ENCODE assay signal across 17 cellular contexts in genomic region chr15:40747685-40748631, GRCh38. TPM values are rescaled to one million over a fixed set of nuclear protein-coding genes. Genes with fewer than 3 reads are reported as not detected.
DNase-seq lines count a peak whose midpoint lies in the region; TF ChIP-seq lines count a peak whose summit lies in the region.
"Had no signal": no experiment of that assay in that cellular context is flagged by ENCODE, and none has a peak within 500 bp of the region (broad histone marks: within the 10 kb centered on the region; RNA-seq: fewer than 3 reads in every experiment).

No MANE protein-coding gene starts in this region.

- H3K4me1 Mint-ChIP-seq in activated T-helper 1 cell treated with anti-CD3 and anti-CD28 coated beads, Interleukin-12 subunit alpha, Interleukin-12 subunit beta, Interleukin-2, Interleukin-4 antibody, amounts not matched to agents 30 ng/mL and 10 ng/mL and 1 ng/mL, durations not matched to agents 14 hours and 24 hours and 36 hours (ENCODE audit: low read depth): peaks cover 49% of the 10 kb centered on the region

- CTCF ChIA-PET in HEK293 (lab: Yijun Ruan, JAX): interaction anchor here (0.6 to 3.2 kb wide), 6 partner anchors 18 to 335 kb away, joined by 3 to 16 read pairs (median 6); no protein-coding TSS in a partner anchor

- no peaks in the 10 kb centered on the region for H3K9me3 Mint-ChIP-seq in activated T-helper 1 cell treated with anti-CD3 and anti-CD28 coated beads, Interleukin-12 subunit alpha, Interleukin-12 subunit beta, Interleukin-2, Interleukin-4 antibody, amounts not matched to agents 30 ng/mL and 10 ng/mL and 1 ng/mL, durations not matched to agents 14 hours and 24 hours and 36 hours
- H3K9me3 Mint-ChIP-seq: CD4-positive, CD25-positive, alpha-beta regulatory T cell; central memory CD8-positive, alpha-beta T cell; neural crest cell had no signal

- POLR2A ChIA-PET in HEK293 (lab: Yijun Ruan, JAX): no interaction called here

- H3K27me3 Mint-ChIP-seq in activated T-helper 1 cell treated with anti-CD3 and anti-CD28 coated beads, Interleukin-12 subunit alpha, Interleukin-12 subunit beta, Interleukin-2, Interleukin-4 antibody, amounts not matched to agents 30 ng/mL and 10 ng/mL and 1 ng/mL, durations not matched to agents 14 hours and 24 hours and 36 hours (ENCODE audit: insufficient read depth): no peaks in the 10 kb centered on the region
- H3K27me3 Mint-ChIP-seq: CD4-positive, CD25-positive, alpha-beta regulatory T cell; central memory CD8-positive, alpha-beta T cell had no signal

- peaks cover 49 to 94% (median 78%) of the 10 kb centered on the region in 11 experiments for H3K36me3 ChIP-seq in BLaER1 treated with 17β-estradiol and CSF1 and Interleukin-3, amounts not matched to agents 10 nM and 100 nM
- peaks cover 8 to 59% of the 10 kb centered on the region in 2 experiments; a peak in 2 of 3 replicates for H3K36me3 ChIP-seq in HEK293 (ENCODE audit: control insufficient read depth in 2 of 2, insufficient read depth in 1 of 2, low read length in 2 of 2)

- peak overlapping the region in 1 of 11 experiments; percentile 31; a peak in 1 of 22 replicates for H3K4me2 ChIP-seq in BLaER1 treated with 17β-estradiol and CSF1 and Interleukin-3, amounts not matched to agents 10 nM and 100 nM

- no peak overlapping the region for H3K4me3 Mint-ChIP-seq in activated T-helper 1 cell treated with anti-CD3 and anti-CD28 coated beads, Interleukin-12 subunit alpha, Interleukin-12 subunit beta, Interleukin-2, Interleukin-4 antibody, amounts not matched to agents 30 ng/mL and 10 ng/mL and 1 ng/mL, durations not matched to agents 14 hours and 24 hours and 36 hours
- H3K4me3 Mint-ChIP-seq: central memory CD8-positive, alpha-beta T cell; neural crest cell had no signal

- no peak overlapping the region for H3K4me3 ChIP-seq in BLaER1 treated with 17β-estradiol and CSF1 and Interleukin-3, amounts not matched to agents 10 nM and 100 nM
- H3K4me3 ChIP-seq in HEK293 (ENCODE audit: low read depth, low read length): no peak overlapping the region
- H3K4me3 ChIP-seq: lung had no signal

- H3K9me3 ChIP-seq in BLaER1 treated with 17β-estradiol and CSF1 and Interleukin-3, amounts not matched to agents 10 nM and 100 nM (replicated peaks in 1 of 11): no peaks in the 10 kb centered on the region
- H3K9me3 ChIP-seq in HEK293 (ENCODE audit: control insufficient read depth, insufficient read depth, low read depth, low read length): no peaks in the 10 kb centered on the region

- no peak for DNase-seq in activated T-helper 1 cell treated with anti-CD3 and anti-CD28 coated beads, Interleukin-12 subunit alpha, Interleukin-12 subunit beta, Interleukin-2, Interleukin-4 antibody, amounts not matched to agents 30 ng/mL and 10 ng/mL and 1 ng/mL, durations not matched to agents 14 hours and 24 hours and 36 hours (ENCODE audit: low spot score)
- DNase-seq in myocyte (ENCODE audit: low read depth): peak; percentile 74
- DNase-seq in T-helper 9 cell: no peak
- no peak for DNase-seq in NCI-H446 (lab: John Stamatoyannopoulos, UW)
- no peak for DNase-seq in SKM-1 (lab: John Stamatoyannopoulos, UW; ENCODE audit: unreplicated experiment)
- DNase-seq: activated CD8-positive, alpha-beta memory T cell treated with anti-CD3 and anti-CD28 coated beads, Interleukin-2, amount 50 U/mL, for 4 hours; CD4-positive, CD25-positive, alpha-beta regulatory T cell; DMS79 treated with DMSO at 0.1 percent for 48 hours; foreskin melanocyte; GOT3; NCI-H2029 treated with DMSO at 0.1 percent for 48 hours; NCI-H524 had no signal

- H3K27me3 ChIP-seq in BLaER1 treated with 17β-estradiol and CSF1 and Interleukin-3, amounts not matched to agents 10 nM and 100 nM: no peaks in the 10 kb centered on the region

- H3K27ac Mint-ChIP-seq in activated T-helper 1 cell treated with anti-CD3 and anti-CD28 coated beads, Interleukin-12 subunit alpha, Interleukin-12 subunit beta, Interleukin-2, Interleukin-4 antibody, amounts not matched to agents 30 ng/mL and 10 ng/mL and 1 ng/mL, durations not matched to agents 14 hours and 24 hours and 36 hours: peak overlapping the region; percentile 25

- peaks cover 0 to 68% (median 36%) of the 10 kb centered on the region in 11 experiments; a peak in 15 of 22 replicates for H4K20me1 ChIP-seq in BLaER1 treated with 17β-estradiol and CSF1 and Interleukin-3, amounts not matched to agents 10 nM and 100 nM

- intact Hi-C loops in activated T-helper 1 cell treated with anti-CD3 and anti-CD28 coated beads, Interleukin-12 subunit alpha, Interleukin-12 subunit beta, Interleukin-2, Interleukin-4 antibody, amounts not matched to agents 30 ng/mL and 10 ng/mL and 1 ng/mL, durations not matched to agents 14 hours and 24 hours and 36 hours (cut with micrococcal nuclease): loop anchor here (2.0 kb wide), 1 partner anchor 35 kb away; no protein-coding TSS in a partner anchor

- H3K9ac ChIP-seq in BLaER1 treated with 17β-estradiol and CSF1 and Interleukin-3, amounts not matched to agents 10 nM and 100 nM: peak overlapping the region in 6 of 11 experiments; percentile 1 to 57 (median 24); a peak in 5 of 22 replicates

- H3K36me3 Mint-ChIP-seq in activated T-helper 1 cell treated with anti-CD3 and anti-CD28 coated beads, Interleukin-12 subunit alpha, Interleukin-12 subunit beta, Interleukin-2, Interleukin-4 antibody, amounts not matched to agents 30 ng/mL and 10 ng/mL and 1 ng/mL, durations not matched to agents 14 hours and 24 hours and 36 hours (ENCODE audit: low read depth): peaks cover 33% of the 10 kb centered on the region

- H3K27ac ChIP-seq in BLaER1 treated with 17β-estradiol and CSF1 and Interleukin-3, amounts not matched to agents 10 nM and 100 nM: peak overlapping the region in 1 of 11 experiments; percentile 21; a peak in 1 of 22 replicates
- H3K27ac ChIP-seq in HEK293 (ENCODE audit: extremely low read depth, low read depth, low read length): no peak overlapping the region

- TF ChIP-seq CTCF in HEK293 (tag by site-specific recombination; IDR thresholded peaks at IDR 0.05): no peak

- H3K4me1 ChIP-seq in BLaER1 treated with 17β-estradiol and CSF1 and Interleukin-3, amounts not matched to agents 10 nM and 100 nM: peaks cover 33 to 52% (median 47%) of the 10 kb centered on the region in 10 experiments
- H3K4me1 ChIP-seq in HEK293 (ENCODE audit: control insufficient read depth, insufficient read depth, low read length): no peaks in the 10 kb centered on the region

TF ChIP-seq in HEK293, 187 proteins besides CTCF, POLR2A, EP300 and RAD21:
- no peak for TF ChIP-seq ZFHX2 (tag by site-specific recombination; conservative IDR thresholded peaks at IDR 0.05)
- TF ChIP-seq ZNF121 (tag by site-specific recombination; IDR thresholded peaks at IDR 0.05): peak; percentile 66
- TF ChIP-seq ZNF248 (tag by site-specific recombination; IDR thresholded peaks at IDR 0.05): no peak

RNA-seq across cellular contexts. Expression of gene RMDN3, which starts 7.1 kb away (rescaled TPM):
- total RNA-seq in activated T-helper 1 cell treated with anti-CD3 and anti-CD28 coated beads, Interleukin-12 subunit alpha, Interleukin-12 subunit beta, Interleukin-2, Interleukin-4 antibody, amounts not matched to agents 30 ng/mL and 10 ng/mL and 1 ng/mL, durations not matched to agents 14 hours and 24 hours and 36 hours: 39.0 and 42.2 TPM in 2 replicates
- total RNA-seq in myocyte: 22.2 and 25.5 TPM in 2 replicates
- polyA plus RNA-seq in myocyte (2012): 35.8 TPM

RNA-seq across cellular contexts. Expression of gene GCHFR, which starts 15.9 kb away (rescaled TPM):
- total RNA-seq in activated T-helper 1 cell treated with anti-CD3 and anti-CD28 coated beads, Interleukin-12 subunit alpha, Interleukin-12 subunit beta, Interleukin-2, Interleukin-4 antibody, amounts not matched to agents 30 ng/mL and 10 ng/mL and 1 ng/mL, durations not matched to agents 14 hours and 24 hours and 36 hours: 31.3 and 35.7 TPM in 2 replicates
- 5.5 and 8.0 TPM in 2 replicates for total RNA-seq in myocyte
- polyA plus RNA-seq in myocyte (2012): 2.7 TPM

RNA-seq across cellular contexts. Expression of gene C15orf62, which starts 21.8 kb away (rescaled TPM):
- 0.36 and 0.37 TPM in 2 replicates for total RNA-seq in activated T-helper 1 cell treated with anti-CD3 and anti-CD28 coated beads, Interleukin-12 subunit alpha, Interleukin-12 subunit beta, Interleukin-2, Interleukin-4 antibody, amounts not matched to agents 30 ng/mL and 10 ng/mL and 1 ng/mL, durations not matched to agents 14 hours and 24 hours and 36 hours
- not detected in 2 replicates for total RNA-seq in myocyte
- 1.4 TPM for polyA plus RNA-seq in myocyte (2012)

RNA-seq across cellular contexts. Expression of gene RAD51, which starts 53.0 kb away (rescaled TPM):
- 62.0 and 62.4 TPM in 2 replicates for total RNA-seq in activated T-helper 1 cell treated with anti-CD3 and anti-CD28 coated beads, Interleukin-12 subunit alpha, Interleukin-12 subunit beta, Interleukin-2, Interleukin-4 antibody, amounts not matched to agents 30 ng/mL and 10 ng/mL and 1 ng/mL, durations not matched to agents 14 hours and 24 hours and 36 hours
- total RNA-seq in myocyte: 0.94 and 2.3 TPM in 2 replicates
- polyA plus RNA-seq in myocyte (2012): 0.64 TPM

RNA-seq across cellular contexts. Expression of gene ZFYVE19, which starts 58.9 kb away (rescaled TPM):
- 36.2 and 38.6 TPM in 2 replicates for total RNA-seq in activated T-helper 1 cell treated with anti-CD3 and anti-CD28 coated beads, Interleukin-12 subunit alpha, Interleukin-12 subunit beta, Interleukin-2, Interleukin-4 antibody, amounts not matched to agents 30 ng/mL and 10 ng/mL and 1 ng/mL, durations not matched to agents 14 hours and 24 hours and 36 hours
- total RNA-seq in myocyte: 24.3 and 24.4 TPM in 2 replicates
- 16.6 TPM for polyA plus RNA-seq in myocyte (2012)
